ENCODE assay signal across 21 cellular contexts in the genomic region with DNA sequence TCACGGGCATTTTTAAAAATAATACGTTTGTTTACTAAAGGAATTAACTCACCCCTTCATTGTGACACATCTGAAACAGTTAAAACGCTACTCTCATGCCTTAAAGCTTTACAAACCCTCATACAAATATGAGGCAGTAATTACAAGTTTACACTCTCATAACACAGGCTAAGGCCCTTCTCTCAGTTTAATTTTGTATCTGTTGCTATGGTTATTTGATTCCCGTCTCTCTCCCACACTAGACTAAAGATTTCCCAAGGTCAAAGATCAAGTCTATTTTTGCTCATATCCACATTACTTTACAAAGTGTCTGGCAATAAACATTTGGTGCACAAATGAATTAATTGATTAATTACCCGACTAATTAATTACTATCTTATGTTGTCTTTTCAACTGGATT.
DNase-seq lines count a peak whose midpoint lies in the region; TF ChIP-seq lines count a peak whose summit lies in the region.
"Had no signal": no experiment of that assay in that cellular context is flagged by ENCODE, and none has a peak within 500 bp of the region (broad histone marks: within the 10 kb centered on the region; RNA-seq: fewer than 3 reads in every experiment).

No MANE protein-coding gene starts in this region.

- H3K9me3 Mint-ChIP-seq in HFFc6 = no peaks in the 10 kb centered on the region
- peaks cover 4% of the 10 kb centered on the region for H3K9me3 Mint-ChIP-seq in progenitor cell of endocrine pancreas (ENCODE audit: low read depth)
- H3K9me3 Mint-ChIP-seq in immature natural killer cell = peaks cover 5 to 36% (median 10%) of the 10 kb centered on the region in 6 donors

- no peak overlapping the region for H3K4me3 Mint-ChIP-seq in HFFc6
- H3K4me3 Mint-ChIP-seq in progenitor cell of endocrine pancreas (ENCODE audit: low read depth) = no peak overlapping the region
- no peak overlapping the region for H3K4me3 Mint-ChIP-seq in immature natural killer cell
- H3K4me3 Mint-ChIP-seq: CD4-positive, alpha-beta T cell had no signal

- no peak overlapping the region for H3K27ac Mint-ChIP-seq in HFFc6
- peak overlapping the region; percentile 15 for H3K27ac Mint-ChIP-seq in progenitor cell of endocrine pancreas
- H3K27ac Mint-ChIP-seq in immature natural killer cell = no peak overlapping the region
- H3K27ac Mint-ChIP-seq: CD4-positive, alpha-beta T cell had no signal

- no peaks in the 10 kb centered on the region for H3K36me3 Mint-ChIP-seq in HFFc6 (ENCODE audit: low read depth)
- peaks cover 3% of the 10 kb centered on the region for H3K36me3 Mint-ChIP-seq in progenitor cell of endocrine pancreas (ENCODE audit: insufficient read depth)
- peaks cover 0 to 4% (median 3%) of the 10 kb centered on the region in 3 donors for H3K36me3 Mint-ChIP-seq in immature natural killer cell

- H3K27me3 Mint-ChIP-seq in HFFc6 (ENCODE audit: insufficient read depth) = no peaks in the 10 kb centered on the region; the same call in none of the 2 replicates
- H3K27me3 Mint-ChIP-seq in progenitor cell of endocrine pancreas = peaks cover 3% of the 10 kb centered on the region
- H3K27me3 Mint-ChIP-seq in immature natural killer cell (ENCODE audit: low read depth in 3 of 3) = peaks cover 0 to 12% (median 2%) of the 10 kb centered on the region in 3 donors

- no peak overlapping the region for H3K4me3 ChIP-seq in brain microvascular endothelial cell (ENCODE audit: low read depth, low read length)
- H3K4me3 ChIP-seq: A549; BLaER1 treated with 17β-estradiol and CSF1 and Interleukin-3, amounts not matched to agents 10 nM and 100 nM; SK-N-MC had no signal

- H3K36me3 ChIP-seq in brain microvascular endothelial cell (replicated peaks) = no peaks in the 10 kb centered on the region
- H3K36me3 ChIP-seq: BLaER1 treated with 17β-estradiol and CSF1 and Interleukin-3, amounts not matched to agents 10 nM and 100 nM had no signal

- DNase-seq in HFFc6 (peak; percentile 12), brain microvascular endothelial cell (no peak), hepatic stellate cell (ENCODE audit: low spot score) (peak; percentile 64), progenitor cell of endocrine pancreas (ENCODE audit: low spot score, unreplicated experiment) (no peak), iPS-NIHi11 (ENCODE audit: low spot score) (no peak), immature natural killer cell (no peak), GM19240 (ENCODE audit: insufficient read length, low spot score) (no peak), GM03348 (ENCODE audit: low spot score) (no peak)
- DNase-seq: AML-193; CD4-positive, alpha-beta T cell; H7; KBM-7; MM.1S; NCI-H1694; NCI-H2029 treated with DMSO at 0.1 percent for 48 hours; NCI-H2227 treated with DMSO at 0.1 percent for 48 hours; NCI-H526 treated with DMSO at 0.1 percent for 48 hours; SIG-M5 had no signal

- H3K27me3 ChIP-seq in brain microvascular endothelial cell (replicated peaks) = no peaks in the 10 kb centered on the region
- H3K27me3 ChIP-seq: BLaER1 treated with 17β-estradiol and CSF1 and Interleukin-3, amounts not matched to agents 10 nM and 100 nM had no signal

- in situ Hi-C loops in brain microvascular endothelial cell (cut with HindIII; ENCODE audit: low pct_ligation_motif_present, low sequenced_read_pairs) = no loop called here

- peaks cover 25% of the 10 kb centered on the region for H3K4me1 Mint-ChIP-seq in HFFc6 (ENCODE audit: low read depth)
- H3K4me1 Mint-ChIP-seq in progenitor cell of endocrine pancreas (ENCODE audit: low read depth) = peaks cover 19% of the 10 kb centered on the region
- H3K4me1 Mint-ChIP-seq in immature natural killer cell = no peaks in the 10 kb centered on the region

- peak overlapping the region; percentile 15 for H3K27ac ChIP-seq in brain microvascular endothelial cell
- H3K27ac ChIP-seq: A549; BLaER1 treated with 17β-estradiol and CSF1 and Interleukin-3, amounts not matched to agents 10 nM and 100 nM; SK-N-MC had no signal

- TF ChIP-seq CTCF in HFFc6 (IDR thresholded peaks at IDR 0.05) (no peak), brain microvascular endothelial cell (IDR thresholded peaks at IDR 0.05; ENCODE audit: low read depth, low read length, missing control alignments) (no peak), progenitor cell of endocrine pancreas (IDR thresholded peaks at IDR 0.05; ENCODE audit: unreplicated experiment) (no peak)

Comparison
In these comparisons a context has a peak if more than half of its experiments do, and no peak if none do; other contexts are left out.
1. DNase-seq: peak in HFFc6 (single experiment) and hepatic stellate cell (single experiment); none in brain microvascular endothelial cell (single experiment), progenitor cell of endocrine pancreas (single experiment), iPS-NIHi11 (single experiment), immature natural killer cell (0 of 3), GM19240 (single experiment) and GM03348 (single experiment).